ENCODE assay signal across 22 cellular contexts in genomic region chr17:19278729-19279128, GRCh38. TPM values are rescaled to one million over a fixed set of nuclear protein-coding genes. Genes with fewer than 3 reads are reported as not detected.
DNase-seq lines count a peak whose midpoint lies in the region; ATAC-seq and TF ChIP-seq lines count a peak whose summit lies in the region.
"Had no signal": no experiment of that assay in that cellular context is flagged by ENCODE, and none has a peak within 500 bp of the region (broad histone marks: within the 10 kb centered on the region; RNA-seq: fewer than 3 reads in every experiment).

No MANE protein-coding gene starts in this region.

- H2AFZ ChIP-seq in osteoblast (ENCODE audit: low read length), result no peak overlapping the region
- H2AFZ ChIP-seq: GM23338 had no signal

- DNase-seq in left ventricle myocardium inferior (no peak), heart left ventricle (no peak), endodermal cell (no peak), osteocyte (ENCODE audit: extremely low spot score, unreplicated experiment) (no peak), upper lobe of right lung (no peak), osteoblast (ENCODE audit: insufficient read length, low spot score, missing footprints) (no peak)
- DNase-seq in activated CD8-positive, alpha-beta memory T cell treated with anti-CD3 and anti-CD28 coated beads, Interleukin-2, amount 50 U/mL, for 4 hours, result no peak
- DNase-seq: 8988T; Calu3; CD8-positive, alpha-beta memory T cell; DMS153; IMR-90; NCI-H1694 treated with DMSO at 0.1 percent for 48 hours; NCI-H2081 treated with DMSO at 0.1 percent for 48 hours; NCI-H2171 treated with DMSO at 0.1 percent for 48 hours; NCI-H446; NCI-H526 had no signal

- peaks cover 56% of the 10 kb centered on the region for H4K20me1 ChIP-seq in osteoblast (ENCODE audit: insufficient read depth, low read length)

- H3K27me3 ChIP-seq in left ventricle myocardium inferior (ENCODE audit: low read depth) (no peaks in the 10 kb centered on the region), heart left ventricle (peaks cover 0 to 3% (median 0%) of the 10 kb centered on the region in 9 donors), endodermal cell (ENCODE audit: control insufficient read depth, insufficient read depth, low read length, poor library complexity, severe bottlenecking) (no peaks in the 10 kb centered on the region), upper lobe of right lung (no peaks in the 10 kb centered on the region), osteoblast (ENCODE audit: insufficient read depth, low read length) (no peaks in the 10 kb centered on the region)

- H3K27ac Mint-ChIP-seq in endodermal cell, result peak overlapping the region; percentile 32
- peak overlapping the region; percentile 48 for H3K27ac Mint-ChIP-seq in osteocyte (ENCODE audit: unreplicated experiment)
- H3K27ac Mint-ChIP-seq: CD8-positive, alpha-beta memory T cell; GM23338 had no signal

- H3K9ac ChIP-seq in endodermal cell (ENCODE audit: extremely low read depth, low read length, poor library complexity, severe bottlenecking), result no peak overlapping the region
- H3K9ac ChIP-seq: KMS-11 had no signal

- peaks cover 67% of the 10 kb centered on the region for H3K79me2 ChIP-seq in osteoblast (ENCODE audit: insufficient read depth, low read length)

- H3K36me3 Mint-ChIP-seq in endodermal cell (ENCODE audit: low read depth) (peaks cover 42% of the 10 kb centered on the region), osteocyte (ENCODE audit: unreplicated experiment) (peaks cover 10% of the 10 kb centered on the region)

- H3K4me3 Mint-ChIP-seq in endodermal cell (no peak overlapping the region), osteocyte (ENCODE audit: unreplicated experiment) (no peak overlapping the region)
- H3K4me3 Mint-ChIP-seq: CD8-positive, alpha-beta memory T cell; GM23338 had no signal

- 92 to 95% (median 93%) methylated on average over 6 of the region's 6 CpGs for WGBS in heart left ventricle, 4 donors
- 80 to 92% methylated on average over 3 to 6 of the region's 6 CpGs for WGBS in endodermal cell (ENCODE audit: insufficient coverage in 1 of 2, insufficient read length in 1 of 2), 2 experiments

- H3K9me3 ChIP-seq in left ventricle myocardium inferior (replicated peaks) (no peaks in the 10 kb centered on the region), heart left ventricle (no peaks in the 10 kb centered on the region), endodermal cell (ENCODE audit: control insufficient read depth, low read length) (no peaks in the 10 kb centered on the region), upper lobe of right lung (no peaks in the 10 kb centered on the region), osteoblast (ENCODE audit: low read depth, low read length) (no peaks in the 10 kb centered on the region)
- H3K9me3 ChIP-seq: HAP-1 had no signal

- TF ChIP-seq POLR2A in heart left ventricle (IDR thresholded peaks at IDR 0.05), result no peak

- H3K4me1 Mint-ChIP-seq in endodermal cell (peaks cover 21% of the 10 kb centered on the region), osteocyte (ENCODE audit: unreplicated experiment) (peaks cover 29% of the 10 kb centered on the region)

- TF ChIP-seq CTCF in left ventricle myocardium inferior (IDR thresholded peaks at IDR 0.05; ENCODE audit: borderline replicate concordance) (no peak), heart left ventricle (IDR thresholded peaks at IDR 0.05) (no peak), endodermal cell (conservative IDR thresholded peaks at IDR 0.05) (no peak), osteocyte (IDR thresholded peaks at IDR 0.05) (no peak), upper lobe of right lung (IDR thresholded peaks at IDR 0.05) (no peak), osteoblast (IDR thresholded peaks at IDR 0.05; ENCODE audit: extremely low read depth, low read depth, low read length) (no peak)

- H3K4me3 ChIP-seq in left ventricle myocardium inferior, result no peak overlapping the region
- H3K4me3 ChIP-seq in heart left ventricle, result no peak overlapping the region
- H3K4me3 ChIP-seq in endodermal cell (ENCODE audit: low read length), result no peak overlapping the region
- H3K4me3 ChIP-seq in upper lobe of right lung, result no peak overlapping the region
- H3K4me3 ChIP-seq in osteoblast (ENCODE audit: insufficient read depth, low read length), result no peak overlapping the region
- H3K4me3 ChIP-seq: GM23338, HAP-1 had no signal

- no peak for ATAC-seq in heart left ventricle
- no peak for ATAC-seq in upper lobe of right lung
- no peak for ATAC-seq in HG02588 (IDR thresholded peaks at IDR 0.05; ENCODE audit: unreplicated experiment)
- ATAC-seq: GM23338 had no signal

- H3K4me1 ChIP-seq in left ventricle myocardium inferior (peaks cover 76% of the 10 kb centered on the region), heart left ventricle (peaks cover 0 to 59% (median 19%) of the 10 kb centered on the region in 12 donors), endodermal cell (ENCODE audit: control insufficient read depth, insufficient read depth, low read length) (peaks cover 4% of the 10 kb centered on the region), upper lobe of right lung (peaks cover 7% of the 10 kb centered on the region), osteoblast (ENCODE audit: insufficient read depth, low read length) (peaks cover 18% of the 10 kb centered on the region)
- H3K4me1 ChIP-seq: HAP-1 had no signal

- H3K4me2 ChIP-seq in osteoblast (ENCODE audit: insufficient read depth, low read length), result no peak overlapping the region
- H3K4me2 ChIP-seq: GM23338, KMS-11 had no signal

- H3K36me3 ChIP-seq in left ventricle myocardium inferior (peaks cover 22% of the 10 kb centered on the region), heart left ventricle (peaks cover 0 to 30% (median 15%) of the 10 kb centered on the region in 9 donors), endodermal cell (ENCODE audit: control insufficient read depth, insufficient read depth, low read length) (peaks cover 32% of the 10 kb centered on the region), upper lobe of right lung (peaks cover 5% of the 10 kb centered on the region), osteoblast (ENCODE audit: insufficient read depth, low read length) (peaks cover 8% of the 10 kb centered on the region)

- no peaks in the 10 kb centered on the region for H3K27me3 Mint-ChIP-seq in endodermal cell (ENCODE audit: insufficient read depth)
- no peaks in the 10 kb centered on the region for H3K27me3 Mint-ChIP-seq in osteocyte (ENCODE audit: unreplicated experiment)

- H3K9me3 Mint-ChIP-seq in endodermal cell (no peaks in the 10 kb centered on the region), osteocyte (ENCODE audit: unreplicated experiment) (no peaks in the 10 kb centered on the region)
- H3K9me3 Mint-ChIP-seq: CD8-positive, alpha-beta memory T cell; GM23338 had no signal

- intact Hi-C loops in left ventricle myocardium inferior (cut with micrococcal nuclease) (no loop called here), heart left ventricle (cut with DNase I) (no loop called here), upper lobe of right lung (cut with DNase I) (no loop called here)

- peak overlapping the region; percentile 34 for H3K27ac ChIP-seq in left ventricle myocardium inferior (replicated peaks)
- H3K27ac ChIP-seq in heart left ventricle, result peak overlapping the region in 4 of 12 donors; percentile 2 to 30 (median 13)
- no peak overlapping the region for H3K27ac ChIP-seq in endodermal cell (ENCODE audit: low read depth, low read length)
- H3K27ac ChIP-seq in upper lobe of right lung, result peak overlapping the region; percentile 24
- no peak overlapping the region for H3K27ac ChIP-seq in osteoblast (ENCODE audit: low read depth, low read length)
- H3K27ac ChIP-seq: C4-2B, KMS-11 had no signal

RNA-seq across cellular contexts. Expression of gene EPN2, which starts 41.6 kb away (rescaled TPM):
- total RNA-seq in left ventricle myocardium inferior, result 71.7 TPM
- total RNA-seq in heart left ventricle, result 100 to 1,000 TPM in 1 of 9 donors, 10 to 100 TPM in 8; 43.9 to 114 (median 73.9) TPM
- polyA plus RNA-seq in heart left ventricle, result 10 to 100 TPM; 26.4 to 37.9 TPM
- total RNA-seq in endodermal cell, result 10 to 100 TPM; 46.0 to 50.9 TPM
- 27.7 TPM for polyA plus RNA-seq in endodermal cell (2013, experiment 1 of 2)
- polyA plus RNA-seq in endodermal cell (2013, experiment 2 of 2), result 29.1 TPM
- 49.5 and 54.7 TPM in 2 replicates for total RNA-seq in osteocyte
- total RNA-seq in upper lobe of right lung, result 54.5 TPM
- 13.6 and 18.1 TPM in 2 replicates for total RNA-seq in osteoblast

Comparison
In these comparisons a context has a peak if more than half of its experiments do, and no peak if none do; other contexts are left out.
1. H3K27ac ChIP-seq: peak in left ventricle myocardium inferior (single experiment) and upper lobe of right lung (single experiment); none in endodermal cell (single experiment) and osteoblast (single experiment).